ENCODE assay signal across 8 cellular contexts in genomic region chr9:77177143-77177893, GRCh38. TPM values are rescaled to one million over a fixed set of nuclear protein-coding genes. Genes with fewer than 3 reads are reported as not detected.
DNase-seq lines count a peak whose midpoint lies in the region; ATAC-seq, FAIRE-seq and TF ChIP-seq lines count a peak whose summit lies in the region.

Gene VPS13A, plus strand, starts transcription at chr9:77177534. Its CDS starts 171 bp downstream, at chr9:77177705.

- peak within 1 kb of the TSS; percentile 84 for H3K27ac ChIP-seq in WERI-Rb-1

- no peaks in the 10 kb centered on the region for H3K36me3 Mint-ChIP-seq in immature natural killer cell

- H3K9me3 Mint-ChIP-seq in immature natural killer cell = no peaks in the 10 kb centered on the region

- H3K4me1 Mint-ChIP-seq in immature natural killer cell = peaks cover 23 to 28% of the 10 kb centered on the region in 2 donors

- TF ChIP-seq CTCF in WERI-Rb-1 (IDR thresholded peaks at IDR 0.05; ENCODE audit: low read depth, low read length) = peak; percentile 30; the same call in 1 of the 2 replicates
- peak; percentile 42 for TF ChIP-seq CTCF in bronchial epithelial cell (IDR thresholded peaks at IDR 0.05; ENCODE audit: insufficient read depth, low read length, severe bottlenecking)

- H3K4me3 ChIP-seq in WERI-Rb-1 (ENCODE audit: low read depth, low read length) (peak within 1 kb of the TSS; percentile 83), bronchial epithelial cell (ENCODE audit: low read depth, low read length) (peak within 1 kb of the TSS; percentile 72)

- no peaks in the 10 kb centered on the region for H3K9me3 ChIP-seq in WERI-Rb-1 (ENCODE audit: severe bottlenecking)

- ATAC-seq in GM18873 (IDR thresholded peaks at IDR 0.05; ENCODE audit: low FRiP score, unreplicated experiment) (peak; percentile 69), HG03139 (IDR thresholded peaks at IDR 0.05; ENCODE audit: unreplicated experiment) (peak; percentile 80)

- H3K27me3 ChIP-seq in WERI-Rb-1 (ENCODE audit: insufficient read depth, low read depth, severe bottlenecking) = no peaks in the 10 kb centered on the region
- no peaks in the 10 kb centered on the region for H3K27me3 ChIP-seq in bronchial epithelial cell (ENCODE audit: control insufficient read depth, insufficient read depth, low read length)

- H3K27ac Mint-ChIP-seq in immature natural killer cell = peak within 1 kb of the TSS; percentile 83 to 93 (median 91)

- H3K27me3 Mint-ChIP-seq in immature natural killer cell (ENCODE audit: low read depth in 3 of 3) = peaks cover 2 to 11% (median 4%) of the 10 kb centered on the region in 3 donors

- H3K36me3 ChIP-seq in WERI-Rb-1 (peaks cover 4% of the 10 kb centered on the region; the same call in 1 of the 2 replicates), bronchial epithelial cell (ENCODE audit: control insufficient read depth, insufficient read depth, low read length) (no peaks in the 10 kb centered on the region)

- FAIRE-seq in bronchial epithelial cell (lab: Jason Lieb, UNC) = no peak

- DNase-seq in AG08395 (ENCODE audit: low spot score) (peak; percentile 97), NCI-H2196 treated with DMSO at 0.1 percent for 48 hours (lab: John Stamatoyannopoulos, UW; ENCODE audit: unreplicated experiment) (peak; percentile 97), WERI-Rb-1 (peak; percentile 99), bronchial epithelial cell (ENCODE audit: low read depth) (peak; percentile 81), immature natural killer cell (peak; percentile 85 to 88 (median 86))
- peak; percentile 93 to 96 for DNase-seq in stimulated activated CD4-positive, alpha-beta T cell treated with anti-CD3 and anti-CD28 coated beads, Interleukin-12 subunit alpha, Interleukin-12 subunit beta, amount 100 ng/mL, for 24 hours (ENCODE audit: low read depth in 2 of 2)

- H3K4me3 Mint-ChIP-seq in immature natural killer cell = peak within 1 kb of the TSS; percentile 90 to 98 (median 95)

RNA-seq across cellular contexts. Expression of gene VPS13A, which starts in this region (rescaled TPM):
- total RNA-seq in bronchial epithelial cell = 19.5 and 32.6 TPM in 2 replicates
- 1 to 10 TPM; 2.0 to 5.6 (median 4.5) TPM for polyA plus RNA-seq in immature natural killer cell

Comparison
In these comparisons a context has a peak if more than half of its experiments do, and no peak if none do; other contexts are left out.
1. Peak in every context shown above with its lines: DNase-seq, ATAC-seq, H3K4me3 ChIP-seq and H3K27ac ChIP-seq.